Comparison of ENCODE assay signal across 7 cellular contexts in the genomic region with DNA sequence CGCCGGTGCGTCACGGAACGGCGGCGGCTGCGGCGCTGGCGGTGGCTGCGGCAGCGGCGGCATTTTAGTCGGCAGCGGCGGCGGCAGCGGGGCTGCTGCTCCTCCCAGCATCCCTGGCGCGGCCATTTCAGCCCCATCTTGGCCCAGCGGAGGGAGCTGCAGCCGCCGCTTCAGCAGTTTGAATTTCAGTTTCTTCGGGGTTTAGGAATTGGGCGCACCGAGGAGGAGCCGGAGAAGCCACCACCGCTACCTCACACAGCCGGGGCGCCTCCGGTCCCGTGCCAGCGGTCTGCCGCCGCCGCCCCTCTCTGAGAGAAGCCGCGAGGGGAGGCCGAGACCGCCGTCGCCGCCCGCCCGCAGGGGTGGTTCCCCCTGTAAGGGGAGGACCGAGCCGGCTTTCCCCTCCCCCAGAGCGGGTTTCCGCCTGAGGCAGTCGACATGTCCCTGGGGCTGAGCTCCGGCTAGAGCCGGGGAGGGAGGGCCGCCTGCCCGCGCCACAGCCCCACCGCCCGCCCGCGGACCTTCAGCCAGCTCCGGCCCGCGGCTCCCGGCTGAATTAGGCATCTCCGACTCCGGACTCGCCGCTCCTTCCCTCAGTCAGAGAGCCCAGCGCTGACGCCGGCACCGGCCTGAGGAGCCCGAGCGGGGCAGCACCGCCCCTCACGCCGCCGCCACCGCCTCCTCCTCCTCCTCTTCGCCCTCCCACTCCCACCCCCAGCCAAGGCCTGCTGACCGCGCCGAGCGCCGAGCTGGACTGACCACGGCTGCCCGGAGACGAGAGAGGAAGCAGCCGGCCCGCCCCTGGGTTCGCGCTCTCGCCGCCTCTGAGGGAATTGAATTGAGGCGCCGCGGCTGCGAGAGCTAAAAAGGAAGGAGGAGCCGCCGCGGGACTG. TPM values are rescaled to one million over a fixed set of nuclear protein-coding genes. Genes with fewer than 3 reads are reported as not detected.
DNase-seq lines count a peak whose midpoint lies in the region; ATAC-seq, FAIRE-seq and TF ChIP-seq lines count a peak whose summit lies in the region.

A gene (plus strand): TSS at position 67 of the 893 bp plus-strand sequence. CDS start 1,053 bp downstream, outside the sequence.

- H3K36me3 ChIP-seq in astrocyte (ENCODE audit: insufficient read depth, low read length): no peaks in the 10 kb centered on the region

- H3K4me1 ChIP-seq in astrocyte (ENCODE audit: insufficient read depth, low read length): peaks cover 6% of the 10 kb centered on the region

- H3K27me3 Mint-ChIP-seq in astrocyte (ENCODE audit: low read depth, unreplicated experiment): no peaks in the 10 kb centered on the region

- H3K27me3 ChIP-seq in astrocyte (ENCODE audit: insufficient read depth, low read length): no peaks in the 10 kb centered on the region

- TF ChIP-seq POLR2A in GM18505 (IDR thresholded peaks at IDR 0.05; ENCODE audit: borderline replicate concordance, extremely low read depth, insufficient read depth, insufficient read length): peak; percentile 90

- H3K4me2 ChIP-seq in astrocyte (ENCODE audit: low read length): peak within 1 kb of the TSS; percentile 97

- H3K9me3 ChIP-seq in astrocyte (ENCODE audit: insufficient read depth, low read depth, low read length): no peaks in the 10 kb centered on the region

- H3K9me3 Mint-ChIP-seq in astrocyte (ENCODE audit: unreplicated experiment): no peaks in the 10 kb centered on the region

- peak within 1 kb of the TSS; percentile 98 for H3K9ac ChIP-seq in astrocyte (ENCODE audit: low read length)

- peak within 1 kb of the TSS; percentile 99 for H3K27ac ChIP-seq in astrocyte (ENCODE audit: low read depth, low read length)

- peak within 1 kb of the TSS; percentile 95 for H3K4me3 Mint-ChIP-seq in astrocyte (ENCODE audit: unreplicated experiment)

- H3K79me2 ChIP-seq in astrocyte (ENCODE audit: insufficient read depth, low read length): peaks cover 58% of the 10 kb centered on the region

- DNase-seq in NCI-H1694 (lab: John Stamatoyannopoulos, UW) (peak; percentile 81), T-helper 22 cell (ENCODE audit: low read depth) (peak; percentile 90), astrocyte (ENCODE audit: low read depth) (peak; percentile 82), hepatic stellate cell (ENCODE audit: low spot score) (peak; percentile 91), retinal pigment epithelial cell (ENCODE audit: low read depth) (peak; percentile 72)

- H3K27ac Mint-ChIP-seq in astrocyte (ENCODE audit: unreplicated experiment): peak within 1 kb of the TSS; percentile 100

- H3K4me3 ChIP-seq in astrocyte (ENCODE audit: insufficient read depth, low read depth, low read length): peak within 1 kb of the TSS; percentile 97
- H3K4me3 ChIP-seq in retinal pigment epithelial cell (ENCODE audit: low read length): peak within 1 kb of the TSS; percentile 98

- FAIRE-seq in astrocyte (lab: Jason Lieb, UNC): no peak

- peaks cover 22% of the 10 kb centered on the region for H3K36me3 Mint-ChIP-seq in astrocyte (ENCODE audit: low read depth, unreplicated experiment)

- TF ChIP-seq CTCF in astrocyte (IDR thresholded peaks at IDR 0.05; ENCODE audit: insufficient read depth, low read depth, low read length) (no peak), retinal pigment epithelial cell (conservative IDR thresholded peaks at IDR 0.05; ENCODE audit: low read depth, low read length) (peak; percentile 9)

- H2AFZ ChIP-seq in astrocyte (ENCODE audit: low read depth, low read length): peak within 1 kb of the TSS; percentile 70

- ATAC-seq in GM18505 (IDR thresholded peaks at IDR 0.05; ENCODE audit: unreplicated experiment) (peak; percentile 63), HG02884 (IDR thresholded peaks at IDR 0.05; ENCODE audit: unreplicated experiment) (peak; percentile 56)

- H3K4me1 Mint-ChIP-seq in astrocyte (ENCODE audit: low read depth, unreplicated experiment): peaks cover 21% of the 10 kb centered on the region

- peaks cover 46% of the 10 kb centered on the region for H4K20me1 ChIP-seq in astrocyte (ENCODE audit: insufficient read depth, low read length)

RNA-seq across cellular contexts. Expression of the gene that starts here (rescaled TPM):
- total RNA-seq in astrocyte: 99.4 and 116 TPM in 2 replicates

Comparison
In these comparisons a context has a peak if more than half of its experiments do, and no peak if none do; other contexts are left out.
1. Peak in every context shown above with its lines: DNase-seq, ATAC-seq, H3K4me3 ChIP-seq and H3K27ac ChIP-seq.